In genomic region chr12:110689002-110689600, GRCh38 we compare ENCODE assay signal across 8 cellular contexts. TPM values are rescaled to one million over a fixed set of nuclear protein-coding genes. Genes with fewer than 3 reads are reported as not detected.
A peak's percentile ranks its signal among the peaks of the same experiment; 100 is the strongest.
DNase-seq lines count a peak whose midpoint lies in the region; ATAC-seq, FAIRE-seq and TF ChIP-seq lines count a peak whose summit lies in the region.

TSS of gene HVCN1 (minus strand) at chr12:110689115. CDS start at chr12:110683245, 5,870 bp downstream.

- FAIRE-seq in D721Med (lab: Jason Lieb, UNC): no peak

- no peak within 1 kb of the TSS for H3K27ac ChIP-seq in cardiac muscle cell

- H3K9me3 Mint-ChIP-seq in progenitor cell of endocrine pancreas (ENCODE audit: low read depth): no peaks in the 10 kb centered on the region

- H3K27me3 ChIP-seq in cardiac muscle cell: peaks cover 10% of the 10 kb centered on the region

- TF ChIP-seq CTCF in AG09309 (IDR thresholded peaks at IDR 0.05; ENCODE audit: control insufficient read depth, insufficient read depth, low read depth, low read length, missing control alignments) (no peak), cardiac muscle cell (IDR thresholded peaks at IDR 0.05; ENCODE audit: low read depth, low read length) (no peak), progenitor cell of endocrine pancreas (IDR thresholded peaks at IDR 0.05; ENCODE audit: unreplicated experiment) (no peak), D721Med (IDR thresholded peaks at IDR 0.05; ENCODE audit: insufficient read depth, missing control alignments) (no peak)

- H3K36me3 Mint-ChIP-seq in progenitor cell of endocrine pancreas (ENCODE audit: insufficient read depth): no peaks in the 10 kb centered on the region

- no peaks in the 10 kb centered on the region for H3K9me3 ChIP-seq in cardiac muscle cell (ENCODE audit: low read depth)

- H3K4me1 Mint-ChIP-seq in progenitor cell of endocrine pancreas (ENCODE audit: low read depth): peaks cover 7% of the 10 kb centered on the region

- H3K4me3 Mint-ChIP-seq in progenitor cell of endocrine pancreas (ENCODE audit: low read depth): peak within 1 kb of the TSS; percentile 85

- no peak for DNase-seq in AG09309 (ENCODE audit: low read depth)
- peak; percentile 50 for DNase-seq in MV-4-11 (lab: John Stamatoyannopoulos, UW)
- peak; percentile 33 for DNase-seq in activated gamma-delta T cell (lab: John Stamatoyannopoulos, UW)
- DNase-seq in cardiac muscle cell (ENCODE audit: low read depth in 1 of 2, low spot score in 1 of 2): peak; percentile 54 to 55
- DNase-seq in progenitor cell of endocrine pancreas (ENCODE audit: low spot score, unreplicated experiment): peak; percentile 50
- DNase-seq in OCI-M2 (lab: John Stamatoyannopoulos, UW; ENCODE audit: unreplicated experiment): no peak
- no peak for DNase-seq in D721Med (ENCODE audit: insufficient read length, low spot score)

- H3K4me3 ChIP-seq in AG09309 (ENCODE audit: control insufficient read depth, low read depth, low read length): peak within 1 kb of the TSS; percentile 53
- H3K4me3 ChIP-seq in cardiac muscle cell: peak within 1 kb of the TSS; percentile 46

- peaks cover 28% of the 10 kb centered on the region for H3K27me3 Mint-ChIP-seq in progenitor cell of endocrine pancreas

- no peaks in the 10 kb centered on the region for H3K36me3 ChIP-seq in cardiac muscle cell

- H3K4me1 ChIP-seq in cardiac muscle cell (ENCODE audit: low read depth): peaks cover 5% of the 10 kb centered on the region

- peak within 1 kb of the TSS; percentile 95 for H3K27ac Mint-ChIP-seq in progenitor cell of endocrine pancreas

- peak; percentile 28 for ATAC-seq in GM21381 (IDR thresholded peaks at IDR 0.05; ENCODE audit: unreplicated experiment)

RNA-seq across cellular contexts. Expression of gene HVCN1, which starts in this region (rescaled TPM):
- total RNA-seq in cardiac muscle cell: 2.9 and 8.7 TPM in 2 replicates
- polyA plus RNA-seq in cardiac muscle cell: 3.8 and 6.1 TPM in 2 replicates
- total RNA-seq in progenitor cell of endocrine pancreas: 4.2 and 5.0 TPM in 2 replicates

Comparison
In these comparisons a context has a peak if more than half of its experiments do, and no peak if none do; other contexts are left out.
1. DNase-seq: peak in MV-4-11 (single experiment), activated gamma-delta T cell (single experiment), cardiac muscle cell (2 of 2) and progenitor cell of endocrine pancreas (single experiment); none in AG09309 (single experiment), OCI-M2 (single experiment) and D721Med (single experiment).